ENCODE assay signal across 27 cellular contexts in the genomic region with DNA sequence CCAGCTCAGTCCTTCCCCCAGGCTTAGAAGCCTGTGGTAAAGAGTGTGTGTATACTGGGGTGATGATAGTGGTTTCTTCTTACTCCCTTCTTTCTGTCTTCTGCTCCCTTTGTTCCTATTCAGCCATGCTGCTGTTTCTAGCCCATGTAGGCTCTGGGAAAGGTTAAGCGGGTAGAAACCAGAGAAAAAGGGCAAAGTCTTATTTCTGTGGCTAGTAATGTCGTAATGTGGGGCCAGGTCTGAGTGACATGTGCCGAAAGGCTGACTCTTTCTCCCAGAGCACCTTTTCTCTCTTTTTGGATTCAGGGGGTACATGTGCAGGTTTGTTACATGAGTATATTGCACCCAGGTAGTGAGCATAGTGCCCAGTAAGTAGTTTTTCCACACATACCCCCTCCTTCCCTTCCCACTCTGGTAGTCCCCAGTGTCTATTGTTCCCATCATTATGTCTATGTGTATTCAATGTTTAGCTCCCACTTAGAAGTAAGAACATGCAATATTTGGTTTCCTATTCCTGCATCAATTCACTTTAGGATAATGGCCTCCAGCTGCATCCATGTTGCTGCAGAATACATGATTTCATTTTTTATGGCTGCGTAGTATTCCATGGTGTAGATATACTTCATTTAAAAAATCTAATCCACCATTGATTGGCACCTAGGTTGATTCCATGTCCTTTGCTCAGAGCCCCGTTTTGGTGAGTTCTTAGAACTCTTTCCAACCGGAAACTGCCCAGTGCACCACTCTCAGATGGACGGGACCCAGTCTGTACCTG.
A peak's percentile ranks its signal among the peaks of the same experiment; 100 is the strongest.
DNase-seq lines count a peak whose midpoint lies in the region; ATAC-seq, FAIRE-seq and TF ChIP-seq lines count a peak whose summit lies in the region.
"Had no signal": no experiment of that assay in that cellular context is flagged by ENCODE, and none has a peak within 500 bp of the region (broad histone marks: within the 10 kb centered on the region; RNA-seq: fewer than 3 reads in every experiment).

No MANE protein-coding gene starts in this region.

- no peak for TF ChIP-seq EP300 in GM12878 (IDR thresholded peaks at IDR 0.05; ENCODE audit: borderline replicate concordance in 1 of 2, control insufficient read depth in 1 of 2, low read depth in 2 of 2, low read length in 2 of 2)

- H3K4me3 Mint-ChIP-seq in WTC11, result no peak overlapping the region
- H3K4me3 Mint-ChIP-seq in activated T-cell treated with anti-CD3 and anti-CD28 coated beads, Interleukin-2, amount 50 U/mL, for 4 hours, result no peak overlapping the region
- H3K4me3 Mint-ChIP-seq: activated naive CD8-positive, alpha-beta T cell treated with anti-CD3 and anti-CD28 coated beads for 36 hours; nephron had no signal

- no peaks in the 10 kb centered on the region for H3K27me3 ChIP-seq in BLaER1 treated with 17β-estradiol and CSF1 and Interleukin-3, amounts not matched to agents 10 nM and 100 nM
- H3K27me3 ChIP-seq in KMS-11 (ENCODE audit: insufficient read depth, low read depth) (no peaks in the 10 kb centered on the region), GM12878 (replicated peaks in 1 of 2; ENCODE audit: control insufficient read depth in 2 of 2, insufficient read depth in 2 of 2, low read length in 1 of 2) (no peaks in the 10 kb centered on the region), liver (ENCODE audit: control insufficient read depth in 4 of 4, insufficient read depth in 4 of 4, low read length in 3 of 4) (no peaks in the 10 kb centered on the region)
- H3K27me3 ChIP-seq: heart right ventricle, MG63, upper lobe of left lung had no signal

- no peak overlapping the region for H3K4me3 ChIP-seq in BLaER1 treated with 17β-estradiol and CSF1 and Interleukin-3, amounts not matched to agents 10 nM and 100 nM
- no peak overlapping the region for H3K4me3 ChIP-seq in KMS-11 (IDR thresholded peaks at IDR 0.05; ENCODE audit: insufficient read depth, low read depth, low read length)
- H3K4me3 ChIP-seq in GM12878, result no peak overlapping the region
- no peak overlapping the region for H3K4me3 ChIP-seq in liver (ENCODE audit: low read depth in 1 of 3, low read length in 3 of 3)
- H3K4me3 ChIP-seq: heart right ventricle, lung, MG63, mucosa of descending colon, PC-9, upper lobe of left lung had no signal

- H3K4me2 ChIP-seq in BLaER1 treated with 17β-estradiol and CSF1 and Interleukin-3, amounts not matched to agents 10 nM and 100 nM, result peak overlapping the region; percentile 65 to 87 (median 82); a peak in 21 of 22 replicates
- peak overlapping the region; percentile 36; the same call in 1 of the 2 replicates for H3K4me2 ChIP-seq in KMS-11
- H3K4me2 ChIP-seq in GM12878 (ENCODE audit: control insufficient read depth, insufficient read depth), result peak overlapping the region; percentile 46
- H3K4me2 ChIP-seq: PC-9 had no signal

- FAIRE-seq in GM12878 (lab: Jason Lieb, UNC), result no peak
- FAIRE-seq: endometrium, frontal cortex had no signal

- H3K27ac Mint-ChIP-seq in WTC11, result no peak overlapping the region
- H3K27ac Mint-ChIP-seq: activated naive CD8-positive, alpha-beta T cell treated with anti-CD3 and anti-CD28 coated beads for 36 hours had no signal

- H3K79me2 ChIP-seq in KMS-11 (ENCODE audit: insufficient read depth, low read depth) (no peaks in the 10 kb centered on the region; the same call in 1 of the 2 replicates), GM12878 (ENCODE audit: control insufficient read depth, insufficient read depth, low read length) (no peaks in the 10 kb centered on the region)

- H4K20me1 ChIP-seq in BLaER1 treated with 17β-estradiol and CSF1 and Interleukin-3, amounts not matched to agents 10 nM and 100 nM, result peaks cover 0 to 11% (median 0%) of the 10 kb centered on the region in 11 experiments; a peak in 1 of 22 replicates
- no peaks in the 10 kb centered on the region for H4K20me1 ChIP-seq in KMS-11 (ENCODE audit: insufficient read depth)
- no peaks in the 10 kb centered on the region for H4K20me1 ChIP-seq in GM12878 (ENCODE audit: control insufficient read depth, insufficient read depth)

- in situ Hi-C loops in GM12878 (cut with MboI), result loop anchor here (5.0 kb wide), 3 partner anchors 77 to 192 kb away; no protein-coding TSS in a partner anchor

- peaks cover 0 to 10% (median 7%) of the 10 kb centered on the region in 11 experiments; a peak in 13 of 22 replicates for H3K9me3 ChIP-seq in BLaER1 treated with 17β-estradiol and CSF1 and Interleukin-3, amounts not matched to agents 10 nM and 100 nM (replicated peaks in 1 of 11)
- H3K9me3 ChIP-seq in GM12878 (replicated peaks; ENCODE audit: control insufficient read depth, insufficient read depth, low read length) (no peaks in the 10 kb centered on the region; the same call in 1 of the 3 replicates), liver (ENCODE audit: control insufficient read depth in 4 of 4, low read length in 3 of 4) (no peaks in the 10 kb centered on the region)
- H3K9me3 ChIP-seq: mucosa of descending colon, upper lobe of left lung had no signal

- TF ChIP-seq POLR2A in GM12878 (IDR thresholded peaks at IDR 0.05; ENCODE audit: low read depth, low read length), result no peak
- no peak for TF ChIP-seq POLR2A in GM18505 (IDR thresholded peaks at IDR 0.05; ENCODE audit: borderline replicate concordance, extremely low read depth, insufficient read depth, insufficient read length)

- SMC1A ChIA-PET in GM12878 (lab: Charles Lee; ENCODE audit: uncharacterized antibody, unreplicated experiment), result interaction anchor here (0.7 to 14.8 kb wide), 12 partner anchors 11 to 206 kb away, joined by 3 to 249 read pairs (median 4); partner anchors contain the start of gene EFHC1

- H3K9ac ChIP-seq in BLaER1 treated with 17β-estradiol and CSF1 and Interleukin-3, amounts not matched to agents 10 nM and 100 nM, result peak overlapping the region in 1 of 11 experiments; percentile 59; a peak in 3 of 22 replicates
- no peak overlapping the region for H3K9ac ChIP-seq in KMS-11
- H3K9ac ChIP-seq in GM12878 (ENCODE audit: control insufficient read depth, insufficient read depth, low read length), result 0 out of 2 replicates have a peak overlapping the region, but pooled peaks have one; percentile 35
- no peak overlapping the region for H3K9ac ChIP-seq in liver (ENCODE audit: low read depth in 1 of 2, low read length in 2 of 2)

- H2AFZ ChIP-seq in KMS-11 (ENCODE audit: low read depth) (no peak overlapping the region), GM12878 (ENCODE audit: control insufficient read depth, low read depth, low read length) (no peak overlapping the region)
- H2AFZ ChIP-seq: PC-9 had no signal

- intact Hi-C loops in GM12878 (cut with micrococcal nuclease; ENCODE audit: unreplicated experiment), result loop anchor here (5.0 kb wide), 2 partner anchors 103 to 212 kb away; partner anchors contain the start of gene MCM3

- ATAC-seq in GM12878 (no peak), WTC11 (no peak), GM18505 (IDR thresholded peaks at IDR 0.05; ENCODE audit: unreplicated experiment) (no peak), HG02970 (IDR thresholded peaks at IDR 0.05; ENCODE audit: low FRiP score, unreplicated experiment) (no peak)
- ATAC-seq in activated T-cell treated with anti-CD3 and anti-CD28 coated beads, Interleukin-2, amount 50 U/mL, for 4 hours, result no peak
- ATAC-seq: heart right ventricle, mucosa of descending colon, SK-N-SH treated with all-trans-retinoic acid at 6 μM for 48 hours had no signal

- BruUV-seq in GM12878 (replicated peaks; lab: Mats Ljungman, UMichigan), result no TSS peak

- no peak for DNase-seq in GM12878 (ENCODE audit: low read depth, low spot score)
- DNase-seq in WTC11 (ENCODE audit: low spot score), result no peak
- DNase-seq in activated T-cell treated with anti-CD3 and anti-CD28 coated beads, Interleukin-2, amount 50 U/mL, for 4 hours, result no peak
- DNase-seq: activated CD4-positive, alpha-beta T cell treated with anti-CD3 and anti-CD28 coated beads for 4 hours; activated effector memory CD4-positive, alpha-beta T cell treated with Interleukin-2 at 50 U/mL for 16 hours; activated naive CD8-positive, alpha-beta T cell treated with anti-CD3 and anti-CD28 coated beads for 36 hours; aorta; DMS153; heart right ventricle; MG63; mucosa of descending colon; NCI-H1930; NCI-H2171 treated with DMSO at 0.1 percent for 48 hours; NCI-H510A; PC-9; stimulated activated CD4-positive, alpha-beta T cell treated with anti-CD3 and anti-CD28 coated beads, Interleukin-4, amount 100 ng/mL, for 24 hours; upper lobe of left lung had no signal

- peaks cover 12% of the 10 kb centered on the region for H3K9me3 Mint-ChIP-seq in WTC11
- H3K9me3 Mint-ChIP-seq in activated T-cell treated with anti-CD3 and anti-CD28 coated beads, Interleukin-2, amount 50 U/mL, for 4 hours, result no peaks in the 10 kb centered on the region
- H3K9me3 Mint-ChIP-seq: activated naive CD8-positive, alpha-beta T cell treated with anti-CD3 and anti-CD28 coated beads for 36 hours; nephron had no signal

- RAD21 ChIA-PET in GM12878 (lab: Charles Lee; ENCODE audit: unreplicated experiment), result interaction anchor here (0.5 to 11.6 kb wide), 17 partner anchors 27 to 209 kb away, joined by 3 to 124 read pairs (median 4); partner anchors contain the start of genes EFHC1 and MCM3

- no peak for TF ChIP-seq RAD21 in GM12878 (IDR thresholded peaks at IDR 0.05; ENCODE audit: insufficient read depth, low read depth, low read length)
- peak; percentile 51 to 57 for TF ChIP-seq RAD21 in liver (IDR thresholded peaks at IDR 0.05)

- 98% methylated on average over 7 of the region's 7 CpGs for WGBS in GM12878 (ENCODE audit: insufficient coverage, insufficient replicate concordance, low lambda C conversion rate, missing lambda C conversion rate)
- WGBS in liver, result 75% methylated on average over 7 of the region's 7 CpGs

- peak overlapping the region in 9 of 11 experiments; percentile 14 to 94 (median 61); a peak in 16 of 22 replicates for H3K27ac ChIP-seq in BLaER1 treated with 17β-estradiol and CSF1 and Interleukin-3, amounts not matched to agents 10 nM and 100 nM
- H3K27ac ChIP-seq in KMS-11 (peak overlapping the region; percentile 91), GM12878 (ENCODE audit: control insufficient read depth, insufficient read depth) (peak overlapping the region; percentile 78), liver (ENCODE audit: low read depth in 1 of 2, low read length in 2 of 2) (peak overlapping the region; percentile 60 to 79)
- H3K27ac ChIP-seq: heart right ventricle, PC-9, upper lobe of left lung had no signal

- H3K36me3 Mint-ChIP-seq in WTC11, result peaks cover 11% of the 10 kb centered on the region
- H3K36me3 Mint-ChIP-seq in activated T-cell treated with anti-CD3 and anti-CD28 coated beads, Interleukin-2, amount 50 U/mL, for 4 hours (ENCODE audit: insufficient read depth), result peaks cover 2% of the 10 kb centered on the region

- CTCF ChIA-PET in GM12878 (lab: Yijun Ruan, JAX) (interaction anchor here (0.6 to 10.3 kb wide), 12 partner anchors 41 to 209 kb away, joined by 3 to 83 read pairs (median 4); partner anchors contain the start of gene EFHC1), WTC11 (lab: Charles Lee) (interaction anchor here (0.7 kb wide), 1 partner anchor 82 kb away, joined by 3 read pairs; the partner anchor contains the start of gene TRAM2)

- POLR2A ChIA-PET in GM12878 (lab: Charles Lee), result interaction anchor here (1.0 to 5.8 kb wide), 5 partner anchors 74 to 168 kb away, joined by 3 to 35 read pairs (median 4); partner anchors contain the start of gene EFHC1
- POLR2A ChIA-PET in WTC11 (lab: Charles Lee), result interaction anchor here (0.6 kb wide), 1 partner anchor 210 kb away, joined by 5 read pairs; no protein-coding TSS in a partner anchor

- peaks cover 10% of the 10 kb centered on the region for H3K4me1 Mint-ChIP-seq in WTC11
- no peaks in the 10 kb centered on the region for H3K4me1 Mint-ChIP-seq in activated T-cell treated with anti-CD3 and anti-CD28 coated beads, Interleukin-2, amount 50 U/mL, for 4 hours (ENCODE audit: low read depth)
- H3K4me1 Mint-ChIP-seq: activated naive CD8-positive, alpha-beta T cell treated with anti-CD3 and anti-CD28 coated beads for 36 hours had no signal

- H3K4me1 ChIP-seq in BLaER1 treated with 17β-estradiol and CSF1 and Interleukin-3, amounts not matched to agents 10 nM and 100 nM, result peaks cover 81 to 97% (median 93%) of the 10 kb centered on the region in 10 experiments
- H3K4me1 ChIP-seq in KMS-11 (ENCODE audit: low read depth, poor library complexity, severe bottlenecking) (peaks cover 73% of the 10 kb centered on the region), GM12878 (ENCODE audit: control insufficient read depth, insufficient read depth, low read length) (peaks cover 84% of the 10 kb centered on the region), liver (ENCODE audit: control insufficient read depth in 4 of 4, insufficient read depth in 4 of 4, low read length in 3 of 4) (peaks cover 0 to 5% (median 0%) of the 10 kb centered on the region in 4 donors)

- peaks cover 0 to 20% (median 7%) of the 10 kb centered on the region in 11 experiments; a peak in 6 of 22 replicates for H3K36me3 ChIP-seq in BLaER1 treated with 17β-estradiol and CSF1 and Interleukin-3, amounts not matched to agents 10 nM and 100 nM
- no peaks in the 10 kb centered on the region for H3K36me3 ChIP-seq in KMS-11 (ENCODE audit: insufficient read depth)
- no peaks in the 10 kb centered on the region for H3K36me3 ChIP-seq in GM12878 (ENCODE audit: control insufficient read depth in 2 of 2, insufficient read depth in 2 of 2, low read length in 1 of 2)
- H3K36me3 ChIP-seq in liver (ENCODE audit: control insufficient read depth in 4 of 4, insufficient read depth in 3 of 4, low read depth in 1 of 4, low read length in 3 of 4), result no peaks in the 10 kb centered on the region
- H3K36me3 ChIP-seq: upper lobe of left lung had no signal

- H3K27me3 Mint-ChIP-seq in WTC11 (ENCODE audit: low read depth), result no peaks in the 10 kb centered on the region
- H3K27me3 Mint-ChIP-seq in activated T-cell treated with anti-CD3 and anti-CD28 coated beads, Interleukin-2, amount 50 U/mL, for 4 hours (ENCODE audit: low read depth), result no peaks in the 10 kb centered on the region
- H3K27me3 Mint-ChIP-seq: activated naive CD8-positive, alpha-beta T cell treated with anti-CD3 and anti-CD28 coated beads for 36 hours had no signal

- TF ChIP-seq CTCF in KMS-11 (conservative IDR thresholded peaks at IDR 0.05; ENCODE audit: low read depth, low read length), result no peak
- TF ChIP-seq CTCF in GM12878 (IDR thresholded peaks at IDR 0.05 in 2 of 3, conservative IDR thresholded peaks at IDR 0.05 in 1 of 3; ENCODE audit: control insufficient read depth in 2 of 3, extremely low read depth in 1 of 3, insufficient read depth in 1 of 3, low read depth in 3 of 3, low read length in 3 of 3), result no peak
- TF ChIP-seq CTCF in liver (IDR thresholded peaks at IDR 0.05; ENCODE audit: low read depth, low read length, missing input control), result no peak
- TF ChIP-seq CTCF in WTC11 (IDR thresholded peaks at IDR 0.05), result no peak
